In genomic region chr12:130382818-130383217, GRCh38 we compare ENCODE assay signal across 43 cellular contexts. TPM values are rescaled to one million over a fixed set of nuclear protein-coding genes. Genes with fewer than 3 reads are reported as not detected.
"Had no signal": no experiment of that assay in that cellular context is flagged by ENCODE, and none has a peak within 500 bp of the region (broad histone marks: within the 10 kb centered on the region; RNA-seq: fewer than 3 reads in every experiment).

No MANE protein-coding gene starts in this region.

- H3K27me3 Mint-ChIP-seq: activated naive CD4-positive, alpha-beta T cell treated with anti-CD3 and anti-CD28 coated beads, Interleukin-2, amount 10 ng/mL, durations not matched to agents 7 days and 5 days; activated naive CD8-positive, alpha-beta T cell treated with anti-CD3 and anti-CD28 coated beads, Interleukin-2, amount 10 ng/mL, durations not matched to agents 7 days and 5 days; activated naive CD8-positive, alpha-beta T cell treated with anti-CD3 and anti-CD28 coated beads, Interleukin-2, amount 50 U/mL, for 24 hours; central memory CD8-positive, alpha-beta T cell had no signal

- H3K27ac ChIP-seq: adrenal gland, ascending aorta, body of pancreas, brain microvascular endothelial cell, breast epithelium, cardiac muscle cell had no signal

- H3K4me1 Mint-ChIP-seq: activated naive CD4-positive, alpha-beta T cell treated with anti-CD3 and anti-CD28 coated beads, Interleukin-2, amount 10 ng/mL, durations not matched to agents 7 days and 5 days; activated naive CD4-positive, alpha-beta T cell treated with anti-CD3 and anti-CD28 coated beads, Interleukin-2, amount 50 U/mL, for 24 hours; activated naive CD8-positive, alpha-beta T cell treated with anti-CD3 and anti-CD28 coated beads for 36 hours; activated naive CD8-positive, alpha-beta T cell treated with anti-CD3 and anti-CD28 coated beads, Interleukin-2, amount 10 ng/mL, durations not matched to agents 7 days and 5 days; activated naive CD8-positive, alpha-beta T cell treated with anti-CD3 and anti-CD28 coated beads, Interleukin-2, amount 50 U/mL, for 24 hours; activated T-helper 17 cell treated with anti-CD3 and anti-CD28 coated beads, Interleukin-2, amount 50 U/mL, for 72 hours; brain; central memory CD8-positive, alpha-beta T cell had no signal

- H3K36me3 ChIP-seq: adrenal gland, ascending aorta, brain microvascular endothelial cell, breast epithelium, cardiac muscle cell had no signal

- H3K27me3 ChIP-seq: adrenal gland, ascending aorta, body of pancreas, brain microvascular endothelial cell had no signal

- ATAC-seq: activated naive CD4-positive, alpha-beta T cell treated with anti-CD3 and anti-CD28 coated beads, Interleukin-2, amount 50 U/mL, for 72 hours; activated naive CD8-positive, alpha-beta T cell treated with anti-CD3 and anti-CD28 coated beads, Interleukin-2, amount 50 U/mL, for 24 hours; activated T-cell treated with anti-CD3 and anti-CD28 coated beads, Interleukin-2, amount 50 U/mL, for 4 hours; activated T-cell treated with anti-CD3 and anti-CD28 coated beads, Interleukin-2, amount 50 U/mL, for 72 hours; activated T-helper 17 cell treated with anti-CD3 and anti-CD28 coated beads, Interleukin-2, amount 50 U/mL, for 72 hours; body of pancreas had no signal

- H3K4me3 Mint-ChIP-seq: activated naive CD4-positive, alpha-beta T cell treated with anti-CD3 and anti-CD28 coated beads for 36 hours; activated naive CD4-positive, alpha-beta T cell treated with anti-CD3 and anti-CD28 coated beads, Interleukin-2, amount 10 ng/mL, durations not matched to agents 7 days and 5 days; activated naive CD4-positive, alpha-beta T cell treated with anti-CD3 and anti-CD28 coated beads, Interleukin-2, amount 50 U/mL, for 24 hours; activated naive CD8-positive, alpha-beta T cell; activated naive CD8-positive, alpha-beta T cell treated with anti-CD3 and anti-CD28 coated beads for 36 hours; activated naive CD8-positive, alpha-beta T cell treated with anti-CD3 and anti-CD28 coated beads, Interleukin-2, amount 10 ng/mL, durations not matched to agents 7 days and 5 days; activated naive CD8-positive, alpha-beta T cell treated with anti-CD3 and anti-CD28 coated beads, Interleukin-2, amount 50 U/mL, for 24 hours; activated T-cell treated with anti-CD3 and anti-CD28 coated beads, Interleukin-2, amount 50 U/mL, for 24 hours; activated T-cell treated with anti-CD3 and anti-CD28 coated beads, Interleukin-2, amount 50 U/mL, for 4 hours; activated T-cell treated with anti-CD3 and anti-CD28 coated beads, Interleukin-2, amount 50 U/mL, for 72 hours; activated T-helper 1 cell treated with anti-CD3 and anti-CD28 coated beads, Interleukin-12 subunit alpha, Interleukin-12 subunit beta, Interleukin-2, Interleukin-4 antibody, amounts not matched to agents 30 ng/mL and 10 ng/mL and 1 ng/mL, durations not matched to agents 14 hours and 24 hours and 36 hours; activated T-helper 17 cell treated with anti-CD3 and anti-CD28 coated beads, Interleukin-2, amount 50 U/mL, for 72 hours; brain; central memory CD8-positive, alpha-beta T cell had no signal

- H3K27ac Mint-ChIP-seq: activated naive CD4-positive, alpha-beta T cell treated with anti-CD3 and anti-CD28 coated beads for 36 hours; activated naive CD4-positive, alpha-beta T cell treated with anti-CD3 and anti-CD28 coated beads, Interleukin-2, amount 10 ng/mL, durations not matched to agents 7 days and 5 days; activated naive CD4-positive, alpha-beta T cell treated with anti-CD3 and anti-CD28 coated beads, Interleukin-2, amount 50 U/mL, for 24 hours; activated naive CD4-positive, alpha-beta T cell treated with anti-CD3 and anti-CD28 coated beads, Interleukin-2, amount 50 U/mL, for 72 hours; activated naive CD8-positive, alpha-beta T cell; activated naive CD8-positive, alpha-beta T cell treated with anti-CD3 and anti-CD28 coated beads for 36 hours; activated naive CD8-positive, alpha-beta T cell treated with anti-CD3 and anti-CD28 coated beads, Interleukin-2, amount 10 ng/mL, durations not matched to agents 7 days and 5 days; activated naive CD8-positive, alpha-beta T cell treated with anti-CD3 and anti-CD28 coated beads, Interleukin-2, amount 50 U/mL, for 24 hours; activated T-cell treated with anti-CD3 and anti-CD28 coated beads, Interleukin-2, amount 50 U/mL, for 24 hours; activated T-cell treated with anti-CD3 and anti-CD28 coated beads, Interleukin-2, amount 50 U/mL, for 72 hours; activated T-helper 1 cell treated with anti-CD3 and anti-CD28 coated beads, Interleukin-12 subunit alpha, Interleukin-12 subunit beta, Interleukin-2, Interleukin-4 antibody, amounts not matched to agents 30 ng/mL and 10 ng/mL and 1 ng/mL, durations not matched to agents 14 hours and 24 hours and 36 hours; activated T-helper 17 cell treated with anti-CD3 and anti-CD28 coated beads, Interleukin-2, amount 50 U/mL, for 72 hours; activated T-helper 2 cell treated with anti-CD3 and anti-CD28 coated beads, Interferon-gamma antibody, Interleukin-2, Interleukin-4, amounts not matched to agents 10 μg/mL and 5 μg/mL and 100 μg/mL, durations not matched to agents 14 hours and 24 hours and 36 hours; brain had no signal

- FAIRE-seq: astrocyte, bronchial epithelial cell had no signal

- H3K36me3 Mint-ChIP-seq: activated naive CD4-positive, alpha-beta T cell treated with anti-CD3 and anti-CD28 coated beads, Interleukin-2, amount 10 ng/mL, durations not matched to agents 7 days and 5 days; activated naive CD4-positive, alpha-beta T cell treated with anti-CD3 and anti-CD28 coated beads, Interleukin-2, amount 50 U/mL, for 24 hours; activated naive CD4-positive, alpha-beta T cell treated with anti-CD3 and anti-CD28 coated beads, Interleukin-2, amount 50 U/mL, for 72 hours; activated naive CD8-positive, alpha-beta T cell; activated naive CD8-positive, alpha-beta T cell treated with anti-CD3 and anti-CD28 coated beads for 36 hours; activated naive CD8-positive, alpha-beta T cell treated with anti-CD3 and anti-CD28 coated beads, Interleukin-2, amount 10 ng/mL, durations not matched to agents 7 days and 5 days; brain had no signal

- DNase-seq: activated effector memory CD4-positive, alpha-beta T cell treated with anti-CD3 and anti-CD28 coated beads, Interleukin-2, amount 50 U/mL, for 16 hours; activated effector memory CD4-positive, alpha-beta T cell treated with Interleukin-2 at 50 U/mL for 16 hours; activated gamma-delta T cell; activated gamma-delta T cell treated with Interleukin-2 at 50 U/mL for 16 hours; activated naive CD4-positive, alpha-beta T cell; activated naive CD4-positive, alpha-beta T cell treated with anti-CD3 and anti-CD28 coated beads for 36 hours; activated naive CD4-positive, alpha-beta T cell treated with anti-CD3 and anti-CD28 coated beads, Interleukin-2, amount 10 ng/mL, durations not matched to agents 7 days and 5 days; activated naive CD4-positive, alpha-beta T cell treated with anti-CD3 and anti-CD28 coated beads, Interleukin-2, amount 50 U/mL, for 16 hours; activated naive CD4-positive, alpha-beta T cell treated with Interleukin-2 at 50 U/mL for 16 hours; activated naive CD8-positive, alpha-beta T cell treated with anti-CD3 and anti-CD28 coated beads for 36 hours; activated naive CD8-positive, alpha-beta T cell treated with anti-CD3 and anti-CD28 coated beads, Interleukin-2, amount 10 ng/mL, durations not matched to agents 7 days and 5 days; activated naive CD8-positive, alpha-beta T cell treated with anti-CD3 and anti-CD28 coated beads, Interleukin-2, amount 50 U/mL, for 24 hours; activated T-cell treated with anti-CD3 and anti-CD28 coated beads, Interleukin-2, amount 50 U/mL, for 1 hour; activated T-cell treated with anti-CD3 and anti-CD28 coated beads, Interleukin-2, amount 50 U/mL, for 24 hours; activated T-cell treated with anti-CD3 and anti-CD28 coated beads, Interleukin-2, amount 50 U/mL, for 4 hours; activated T-cell treated with anti-CD3 and anti-CD28 coated beads, Interleukin-2, amount 50 U/mL, for 48 hours; activated T-cell treated with anti-CD3 and anti-CD28 coated beads, Interleukin-2, amount 50 U/mL, for 72 hours; adrenal gland; amniotic stem cell; amygdala; anterior cingulate cortex; aorta; body of pancreas; brain microvascular endothelial cell; caudate nucleus; central memory CD4-positive, alpha-beta T cell; cerebellar nuclear complex had no signal

- H3K9me3 ChIP-seq: adrenal gland, ascending aorta, body of pancreas, breast epithelium had no signal

- H3K4me1 ChIP-seq: adrenal gland, ascending aorta, body of pancreas, breast epithelium had no signal

- H3K4me3 ChIP-seq: adrenal gland, ascending aorta, body of pancreas, breast epithelium, cardiac muscle cell had no signal

RNA-seq across cellular contexts. Expression of gene PIWIL1, which starts 45.1 kb away (rescaled TPM):
- total RNA-seq: activated naive CD4-positive, alpha-beta T cell treated with anti-CD3 and anti-CD28 coated beads for 36 hours; activated naive CD4-positive, alpha-beta T cell treated with anti-CD3 and anti-CD28 coated beads, Interleukin-2, amount 50 U/mL, for 72 hours; activated naive CD8-positive, alpha-beta T cell treated with anti-CD3 and anti-CD28 coated beads for 36 hours; activated naive CD8-positive, alpha-beta T cell treated with anti-CD3 and anti-CD28 coated beads, Interleukin-2, amount 10 ng/mL, durations not matched to agents 7 days and 5 days; activated T-cell treated with anti-CD3 and anti-CD28 coated beads, Interleukin-2, amount 50 U/mL, for 4 hours; activated T-cell treated with anti-CD3 and anti-CD28 coated beads, Interleukin-2, amount 50 U/mL, for 72 hours; activated T-helper 1 cell treated with anti-CD3 and anti-CD28 coated beads, Interleukin-12 subunit alpha, Interleukin-12 subunit beta, Interleukin-2, Interleukin-4 antibody, amounts not matched to agents 30 ng/mL and 10 ng/mL and 1 ng/mL, durations not matched to agents 14 hours and 24 hours and 36 hours; activated T-helper 17 cell treated with anti-CD3 and anti-CD28 coated beads, Interleukin-2, amount 50 U/mL, for 72 hours; activated T-helper 2 cell treated with anti-CD3 and anti-CD28 coated beads, Interferon-gamma antibody, Interleukin-2, Interleukin-4, amounts not matched to agents 10 μg/mL and 5 μg/mL and 100 μg/mL, durations not matched to agents 14 hours and 24 hours and 36 hours; aorta; ascending aorta; astrocyte; body of pancreas; bronchial epithelial cell; cardiac muscle cell; cardiac septum; chondrocyte had no signal
- polyA plus RNA-seq: adipose tissue, aorta, cardiac muscle cell had no signal
